17 cellular contexts compared by ENCODE assay signal in genomic region chr1:202837746-202838145, GRCh38. TPM values are rescaled to one million over a fixed set of nuclear protein-coding genes. Genes with fewer than 3 reads are reported as not detected.
"Had no signal": no experiment of that assay in that cellular context is flagged by ENCODE, and none has a peak within 500 bp of the region (broad histone marks: within the 10 kb centered on the region; RNA-seq: fewer than 3 reads in every experiment).

No MANE protein-coding gene starts in this region.

- ATAC-seq: activated CD8-positive, alpha-beta memory T cell treated with anti-CD3 and anti-CD28 coated beads, Interleukin-2, amount 10 ng/mL, durations not matched to agents 7 days and 5 days; left lobe of liver; right cardiac atrium had no signal

- H3K27ac Mint-ChIP-seq: activated CD4-positive, alpha-beta T cell treated with anti-CD3 and anti-CD28 coated beads, Interleukin-2, amount 10 ng/mL, durations not matched to agents 7 days and 5 days; activated naive CD4-positive, alpha-beta T cell treated with anti-CD3 and anti-CD28 coated beads, Interleukin-2, amount 50 U/mL, for 24 hours; progenitor cell of endocrine pancreas had no signal

- H3K9me3 ChIP-seq: mucosa of descending colon had no signal

- DNase-seq: activated CD4-positive, alpha-beta T cell treated with anti-CD3 and anti-CD28 coated beads, Interleukin-2, amount 10 ng/mL, durations not matched to agents 7 days and 5 days; activated CD4-positive, CD25-positive, alpha-beta regulatory T cell; activated effector memory CD4-positive, alpha-beta T cell treated with Interleukin-2 at 50 U/mL for 16 hours; activated T-cell treated with anti-CD3 and anti-CD28 coated beads, Interleukin-2, amount 50 U/mL, for 1 hour; amniotic stem cell; islet precursor cell; mammary epithelial cell; mucosa of descending colon; naive thymus-derived CD4-positive, alpha-beta T cell; nucleus accumbens; right cardiac atrium had no signal

- H3K36me3 Mint-ChIP-seq: activated CD8-positive, alpha-beta memory T cell treated with anti-CD3 and anti-CD28 coated beads, Interleukin-2, amount 10 ng/mL, durations not matched to agents 7 days and 5 days; activated naive CD4-positive, alpha-beta T cell treated with anti-CD3 and anti-CD28 coated beads, Interleukin-2, amount 50 U/mL, for 24 hours; naive thymus-derived CD4-positive, alpha-beta T cell had no signal

- H3K27me3 Mint-ChIP-seq: activated CD8-positive, alpha-beta memory T cell treated with anti-CD3 and anti-CD28 coated beads, Interleukin-2, amount 10 ng/mL, durations not matched to agents 7 days and 5 days; activated naive CD4-positive, alpha-beta T cell treated with anti-CD3 and anti-CD28 coated beads, Interleukin-2, amount 50 U/mL, for 24 hours had no signal

- H3K4me3 Mint-ChIP-seq: activated CD4-positive, alpha-beta T cell treated with anti-CD3 and anti-CD28 coated beads, Interleukin-2, amount 10 ng/mL, durations not matched to agents 7 days and 5 days; activated naive CD4-positive, alpha-beta T cell treated with anti-CD3 and anti-CD28 coated beads, Interleukin-2, amount 50 U/mL, for 24 hours had no signal

- H3K9me3 Mint-ChIP-seq: activated CD4-positive, alpha-beta T cell treated with anti-CD3 and anti-CD28 coated beads, Interleukin-2, amount 10 ng/mL, durations not matched to agents 7 days and 5 days; activated naive CD4-positive, alpha-beta T cell treated with anti-CD3 and anti-CD28 coated beads, Interleukin-2, amount 50 U/mL, for 24 hours; naive thymus-derived CD4-positive, alpha-beta T cell had no signal

- H3K4me3 ChIP-seq: mucosa of descending colon had no signal

RNA-seq across cellular contexts. Expression of gene PCAT6, which starts 27.0 kb away (rescaled TPM):
- total RNA-seq: T-helper 2 cell treated with Interferon-gamma antibody and Interleukin-4, amounts not matched to agents 100 ng/mL and 5 ng/mL, for 36 hours; urinary bladder had no signal
- polyA plus RNA-seq: naive thymus-derived CD4-positive, alpha-beta T cell had no signal
